In the genomic region with DNA sequence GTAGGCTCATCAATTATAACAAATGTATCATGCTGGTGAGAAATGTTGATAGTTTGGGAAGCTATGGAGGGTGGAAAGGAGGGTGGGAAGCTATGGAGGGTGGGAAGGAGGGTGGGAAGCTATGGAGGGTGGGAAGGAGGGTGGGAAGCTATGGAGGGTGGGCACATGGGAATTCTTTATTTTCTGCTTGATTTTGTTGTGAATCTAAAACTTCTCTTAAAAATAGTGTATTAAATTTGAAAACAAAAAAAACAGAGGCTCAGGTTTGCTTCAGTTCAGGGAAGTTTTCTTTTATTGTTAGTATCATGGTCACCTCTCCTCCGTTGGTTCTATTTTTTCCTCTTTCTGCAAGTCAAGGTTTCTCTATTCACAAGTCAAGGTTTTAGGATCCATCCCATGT, we compare ENCODE assay signal across 8 cellular contexts.
"Had no signal": no experiment of that assay in that cellular context is flagged by ENCODE, and none has a peak within 500 bp of the region (broad histone marks: within the 10 kb centered on the region; RNA-seq: fewer than 3 reads in every experiment).

No MANE protein-coding gene starts in this region.

- ATAC-seq: GM12878 had no signal

- H3K4me3 ChIP-seq: GM12878 had no signal

- FAIRE-seq: G401.6, GM12878, GM12891, GM12892, GM18507, GM19239 had no signal

- DNase-seq: GDM1, GF-D8 had no signal
